Comparison of ENCODE assay signal across 1 cellular context in the genomic region with DNA sequence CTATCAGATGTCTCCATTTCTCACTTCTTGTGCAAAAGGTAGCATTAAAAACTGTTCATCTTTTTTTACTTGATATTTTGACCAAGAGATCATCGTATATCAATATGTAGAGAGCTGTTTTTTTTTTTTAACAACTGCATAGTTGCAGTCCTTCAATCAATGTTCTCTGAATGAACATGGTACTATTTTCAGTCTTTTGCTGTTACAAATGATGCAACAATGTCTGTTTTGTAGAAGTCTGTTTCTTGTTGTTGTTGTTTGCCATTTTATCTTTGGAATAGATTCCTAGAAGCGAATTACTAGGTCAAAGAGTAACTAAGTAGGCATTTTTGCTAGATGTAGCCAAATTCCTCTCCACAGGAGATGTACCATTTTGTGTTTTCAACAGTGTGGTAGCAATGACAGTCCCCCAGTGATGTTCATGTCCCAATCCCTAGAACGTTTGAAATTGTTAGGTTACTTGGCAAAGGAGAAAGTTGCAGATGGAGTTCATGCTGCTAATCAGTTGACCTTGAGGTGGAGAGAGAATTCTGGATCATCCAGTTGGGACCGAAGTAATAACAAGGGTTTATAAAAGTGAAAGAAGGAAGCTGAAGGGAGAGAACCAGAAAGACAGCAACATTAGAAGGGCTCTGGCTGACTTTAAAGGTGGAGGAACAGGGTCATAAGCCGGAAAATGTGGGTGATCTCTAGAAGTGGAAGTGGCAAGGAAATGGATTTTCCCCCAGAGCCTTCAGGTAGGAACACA.
TF ChIP-seq lines count a peak whose summit lies in the region.

No MANE protein-coding gene starts in this region.

TF ChIP-seq in HEK293T, 16 proteins besides CTCF, POLR2A, EP300 and RAD21 (continued from another document):
- TF ChIP-seq NFRKB (IDR thresholded peaks at IDR 0.05) = no peak
- no peak for TF ChIP-seq TARDBP (IDR thresholded peaks at IDR 0.05)
- no peak for TF ChIP-seq L3MBTL2 (conservative IDR thresholded peaks at IDR 0.05)
- no peak for TF ChIP-seq SUZ12 (IDR thresholded peaks at IDR 0.05)
- TF ChIP-seq BHLHE40 (IDR thresholded peaks at IDR 0.05; ENCODE audit: borderline replicate concordance) = no peak
- no peak for TF ChIP-seq ELF4 (IDR thresholded peaks at IDR 0.05)
- TF ChIP-seq ARNT (IDR thresholded peaks at IDR 0.05) = no peak
- TF ChIP-seq, protein P1, sequence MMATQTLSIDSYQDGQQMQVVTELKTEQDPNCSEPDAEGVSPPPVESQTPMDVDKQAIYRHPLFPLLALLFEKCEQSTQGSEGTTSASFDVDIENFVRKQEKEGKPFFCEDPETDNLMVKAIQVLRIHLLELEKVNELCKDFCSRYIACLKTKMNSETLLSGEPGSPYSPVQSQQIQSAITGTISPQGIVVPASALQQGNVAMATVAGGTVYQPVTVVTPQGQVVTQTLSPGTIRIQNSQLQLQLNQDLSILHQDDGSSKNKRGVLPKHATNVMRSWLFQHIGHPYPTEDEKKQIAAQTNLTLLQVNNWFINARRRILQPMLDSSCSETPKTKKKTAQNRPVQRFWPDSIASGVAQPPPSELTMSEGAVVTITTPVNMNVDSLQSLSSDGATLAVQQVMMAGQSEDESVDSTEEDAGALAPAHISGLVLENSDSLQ (IDR thresholded peaks at IDR 0.05) = no peak
